ENCODE assay signal across 9 cellular contexts in genomic region chr7:22858640-22859561, GRCh38. TPM values are rescaled to one million over a fixed set of nuclear protein-coding genes. Genes with fewer than 3 reads are reported as not detected.
DNase-seq lines count a peak whose midpoint lies in the region; ATAC-seq and TF ChIP-seq lines count a peak whose summit lies in the region.
"Had no signal": no experiment of that assay in that cellular context is flagged by ENCODE, and none has a peak within 500 bp of the region (broad histone marks: within the 10 kb centered on the region; RNA-seq: fewer than 3 reads in every experiment).

No MANE protein-coding gene starts in this region.

- H3K27ac Mint-ChIP-seq in GM23338: peak overlapping the region; percentile 83
- H3K27ac Mint-ChIP-seq in effector memory CD8-positive, alpha-beta T cell: no peak overlapping the region

- peaks cover 18% of the 10 kb centered on the region for H3K4me1 ChIP-seq in GM23338 (ENCODE audit: insufficient read depth)
- peaks cover 41% of the 10 kb centered on the region for H3K4me1 ChIP-seq in OCI-LY3 (ENCODE audit: low read length)
- H3K4me1 ChIP-seq in skeletal muscle satellite cell (ENCODE audit: control insufficient read depth, insufficient read depth, low read length): peaks cover 52% of the 10 kb centered on the region

- H3K4me1 Mint-ChIP-seq in GM23338: peaks cover 37% of the 10 kb centered on the region
- H3K4me1 Mint-ChIP-seq in effector memory CD8-positive, alpha-beta T cell (ENCODE audit: low read depth in 2 of 2): peaks cover 8 to 27% of the 10 kb centered on the region in 2 donors

- H3K79me2 ChIP-seq in GM23338 (replicated peaks; ENCODE audit: insufficient read depth): peaks cover 15% of the 10 kb centered on the region
- peaks cover 29% of the 10 kb centered on the region for H3K79me2 ChIP-seq in OCI-LY3 (ENCODE audit: low read length)

- H3K9me3 Mint-ChIP-seq in GM23338: no peaks in the 10 kb centered on the region
- no peaks in the 10 kb centered on the region for H3K9me3 Mint-ChIP-seq in effector memory CD8-positive, alpha-beta T cell

- ATAC-seq in GM23338: no peak
- no peak for ATAC-seq in effector memory CD8-positive, alpha-beta T cell (replicated peaks)

- DNase-seq in GM23338 (ENCODE audit: low spot score) (no peak), epithelial cell of esophagus (ENCODE audit: low read depth) (peak; percentile 97), C1 segment of cervical spinal cord (lab: John Stamatoyannopoulos, UW) (no peak), globus pallidus (ENCODE audit: low spot score) (no peak), NCI-H2227 (lab: John Stamatoyannopoulos, UW; ENCODE audit: unreplicated experiment) (no peak)
- no peak for DNase-seq in effector memory CD8-positive, alpha-beta T cell
- DNase-seq: NCI-H1092 treated with DMSO at 0.1 percent for 48 hours had no signal

- H3K36me3 ChIP-seq in GM23338 (ENCODE audit: insufficient read depth) (peaks cover 34% of the 10 kb centered on the region; the same call in 1 of the 2 replicates), OCI-LY3 (replicated peaks; ENCODE audit: low read depth, low read length) (peaks cover 36% of the 10 kb centered on the region), skeletal muscle satellite cell (ENCODE audit: insufficient read depth, low read length) (peaks cover 19% of the 10 kb centered on the region)

- H4K20me1 ChIP-seq in GM23338 (replicated peaks; ENCODE audit: insufficient read depth): no peaks in the 10 kb centered on the region
- no peaks in the 10 kb centered on the region for H4K20me1 ChIP-seq in OCI-LY3 (ENCODE audit: insufficient read depth, low read length)

- H3K9me3 ChIP-seq in OCI-LY3 (ENCODE audit: insufficient read depth, low read length): no peaks in the 10 kb centered on the region
- H3K9me3 ChIP-seq in skeletal muscle satellite cell (replicated peaks; ENCODE audit: low read length): no peaks in the 10 kb centered on the region

- H3K4me2 ChIP-seq in GM23338 (no peak overlapping the region), OCI-LY3 (ENCODE audit: low read length) (peak overlapping the region; percentile 45; the same call in 1 of the 2 replicates), skeletal muscle satellite cell (ENCODE audit: low read length) (peak overlapping the region; percentile 55)

- H3K36me3 Mint-ChIP-seq in GM23338 (ENCODE audit: low read depth): peaks cover 76% of the 10 kb centered on the region
- H3K36me3 Mint-ChIP-seq in effector memory CD8-positive, alpha-beta T cell (ENCODE audit: insufficient read depth): peaks cover 19% of the 10 kb centered on the region

- H3K27me3 ChIP-seq in GM23338 (ENCODE audit: insufficient read depth) (no peaks in the 10 kb centered on the region), OCI-LY3 (ENCODE audit: low read depth, low read length) (no peaks in the 10 kb centered on the region), skeletal muscle satellite cell (ENCODE audit: control insufficient read depth, insufficient read depth, low read length) (no peaks in the 10 kb centered on the region)

- no peaks in the 10 kb centered on the region for H3K9me2 ChIP-seq in GM23338 (ENCODE audit: insufficient read depth)

- H3K4me3 Mint-ChIP-seq in GM23338: no peak overlapping the region
- no peak overlapping the region for H3K4me3 Mint-ChIP-seq in effector memory CD8-positive, alpha-beta T cell

- H3K4me3 ChIP-seq in GM23338 (no peak overlapping the region), OCI-LY3 (ENCODE audit: low read length) (no peak overlapping the region), epithelial cell of esophagus (ENCODE audit: low read length) (no peak overlapping the region), skeletal muscle satellite cell (ENCODE audit: low read length) (peak overlapping the region; percentile 11)

- H3K9ac ChIP-seq in OCI-LY3 (ENCODE audit: low read length): peak overlapping the region; percentile 26; the same call in 1 of the 2 replicates
- peak overlapping the region; percentile 65 for H3K9ac ChIP-seq in skeletal muscle satellite cell (ENCODE audit: low read depth, low read length)

- peaks cover 30% of the 10 kb centered on the region for H3F3A ChIP-seq in GM23338 (replicated peaks; ENCODE audit: low read depth)

- H3K27ac ChIP-seq in GM23338 (ENCODE audit: low read depth) (peak overlapping the region; percentile 88), OCI-LY3 (ENCODE audit: low read length) (peak overlapping the region; percentile 82)

- H3K27me3 Mint-ChIP-seq in GM23338 (ENCODE audit: insufficient read depth, low read depth, poor library complexity): peaks cover 2% of the 10 kb centered on the region
- H3K27me3 Mint-ChIP-seq in effector memory CD8-positive, alpha-beta T cell: no peaks in the 10 kb centered on the region

- TF ChIP-seq CTCF in GM23338 (conservative IDR thresholded peaks at IDR 0.05; ENCODE audit: low read depth in 2 of 2) (no peak), OCI-LY3 (IDR thresholded peaks at IDR 0.05; ENCODE audit: low read depth, low read length) (no peak), epithelial cell of esophagus (IDR thresholded peaks at IDR 0.05; ENCODE audit: insufficient read depth, low read depth, low read length, missing control alignments) (no peak)

- no peak overlapping the region for H2AFZ ChIP-seq in GM23338
- H2AFZ ChIP-seq in OCI-LY3 (ENCODE audit: low read depth, low read length): no peak overlapping the region

TF ChIP-seq in GM23338, 12 proteins besides CTCF, POLR2A, EP300 and RAD21:
- TF ChIP-seq POLR2AphosphoS5 (IDR thresholded peaks at IDR 0.05; ENCODE audit: low read depth) (peak; percentile 39), CREB1 (CRISPR knock-in tag; IDR thresholded peaks at IDR 0.05; ENCODE audit: low read depth) (no peak)
TF ChIP-seq in GM23338: peak in this region for 1.

RNA-seq across cellular contexts. Expression of gene TOMM7, which starts 36.3 kb away (rescaled TPM):
- total RNA-seq in GM23338 (2014; rRNA removed; shearing (Covaris generic)): 131 and 164 TPM in 2 replicates
- 791 and 920 TPM in 2 replicates for polyA plus RNA-seq in GM23338 (2016; fragmentation: Nextera tagmentation; extraction: Ambion mirVana)
- 104 and 118 TPM in 2 replicates for total RNA-seq in skeletal muscle satellite cell (2012; rRNA removed)
